In the genomic region with DNA sequence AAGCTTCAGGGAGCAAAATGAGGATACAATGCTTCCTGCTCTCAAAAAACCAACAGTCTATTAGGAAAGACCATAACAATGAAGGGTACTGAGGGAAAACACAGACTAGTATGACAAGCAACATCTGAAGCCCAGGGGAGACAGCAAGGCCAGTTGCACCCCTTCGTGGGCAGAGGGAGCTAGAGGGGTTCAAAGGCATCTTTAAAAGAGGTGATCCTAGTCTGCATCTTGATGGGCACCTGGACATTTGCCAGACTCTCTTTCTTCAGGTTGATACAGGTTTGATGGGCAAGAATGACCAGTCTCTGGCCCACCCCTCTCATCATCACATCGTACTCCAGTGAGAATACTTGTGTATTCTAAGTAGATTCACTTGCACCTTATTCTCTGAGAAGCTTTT, we compare ENCODE assay signal across 8 cellular contexts.
DNase-seq lines count a peak whose midpoint lies in the region; ATAC-seq and TF ChIP-seq lines count a peak whose summit lies in the region.

No MANE protein-coding gene starts in this region.

- H3K27me3 ChIP-seq in left ventricle myocardium inferior (ENCODE audit: low read depth): no peaks in the 10 kb centered on the region
- no peaks in the 10 kb centered on the region for H3K27me3 ChIP-seq in right atrium auricular region
- no peaks in the 10 kb centered on the region for H3K27me3 ChIP-seq in thyroid gland
- H3K27me3 ChIP-seq in neuronal stem cell (ENCODE audit: control insufficient read depth in 3 of 3, insufficient read depth in 3 of 3, low read depth in 1 of 3, low read length in 3 of 3): no peaks in the 10 kb centered on the region

- no peak overlapping the region for H2BK15ac ChIP-seq in neuronal stem cell (ENCODE audit: low read length)

- H3K23ac ChIP-seq in neuronal stem cell (ENCODE audit: low read depth, low read length, poor library complexity): no peak overlapping the region

- intact Hi-C loops in left ventricle myocardium inferior (cut with micrococcal nuclease): loop anchor here (10.0 kb wide), 1 partner anchor 178 kb away; the partner anchor contains the start of gene VAV3
- intact Hi-C loops in dendritic cell treated with granulocyte-macrophage colony-stimulating factor and Interleukin-4, amounts not matched to agents 40 ng/mL and 50 ng/mL, for 4 days (cut with micrococcal nuclease): loop anchor here (5.0 to 10.0 kb wide), 3 partner anchors 90 to 408 kb away; no protein-coding TSS in a partner anchor
- intact Hi-C loops in thyroid gland (cut with DNase I): loop anchor here (10.0 kb wide), 1 partner anchor 48 kb away; no protein-coding TSS in a partner anchor

- H3K4ac ChIP-seq in neuronal stem cell (ENCODE audit: low read length): no peak overlapping the region

- H3K4me1 Mint-ChIP-seq in dendritic cell treated with granulocyte-macrophage colony-stimulating factor and Interleukin-4, amounts not matched to agents 40 ng/mL and 50 ng/mL, for 4 days (ENCODE audit: low read depth): peaks cover 62% of the 10 kb centered on the region

- no peaks in the 10 kb centered on the region for H3K79me1 ChIP-seq in neuronal stem cell (ENCODE audit: low read depth, low read length)

- no peak overlapping the region for H3K18ac ChIP-seq in neuronal stem cell (ENCODE audit: low read length)

- no peak overlapping the region for H2BK12ac ChIP-seq in neuronal stem cell (ENCODE audit: low read length)

- H3K36me3 Mint-ChIP-seq in dendritic cell treated with granulocyte-macrophage colony-stimulating factor and Interleukin-4, amounts not matched to agents 40 ng/mL and 50 ng/mL, for 4 days (ENCODE audit: low read depth): no peaks in the 10 kb centered on the region

- H3K36me3 ChIP-seq in left ventricle myocardium inferior (no peaks in the 10 kb centered on the region), right atrium auricular region (no peaks in the 10 kb centered on the region), thyroid gland (no peaks in the 10 kb centered on the region), neuronal stem cell (replicated peaks in 1 of 2; ENCODE audit: control insufficient read depth in 2 of 2, insufficient read depth in 2 of 2, low read length in 2 of 2) (no peaks in the 10 kb centered on the region)

- H2AFZ ChIP-seq in neuronal stem cell (ENCODE audit: low read length): no peak overlapping the region

- H3K4me3 ChIP-seq in left ventricle myocardium inferior (no peak overlapping the region), right atrium auricular region (no peak overlapping the region), thyroid gland (replicated peaks in 1 of 3) (no peak overlapping the region), neuronal stem cell (ENCODE audit: low read length in 2 of 2) (no peak overlapping the region)

- no peak overlapping the region for H2BK120ac ChIP-seq in neuronal stem cell (ENCODE audit: low read depth, low read length)

- no peak overlapping the region for H2BK5ac ChIP-seq in neuronal stem cell (ENCODE audit: low read length)

- H3K9me3 Mint-ChIP-seq in dendritic cell treated with granulocyte-macrophage colony-stimulating factor and Interleukin-4, amounts not matched to agents 40 ng/mL and 50 ng/mL, for 4 days: no peaks in the 10 kb centered on the region

- TF ChIP-seq POLR2A in thyroid gland (IDR thresholded peaks at IDR 0.05): no peak

- 29 to 34% methylated on average over 2 of the region's 2 CpGs for WGBS in thyroid gland, 2 donors
- no CpG with 5 or more reads among the region's 2 CpGs for WGBS in neuronal stem cell (ENCODE audit: extremely low coverage in 2 of 2, insufficient read length in 2 of 2, insufficient replicate concordance in 1 of 2), 2 donors

- H3K4me1 ChIP-seq in left ventricle myocardium inferior: peaks cover 36% of the 10 kb centered on the region
- peaks cover 0 to 17% of the 10 kb centered on the region in 2 donors for H3K4me1 ChIP-seq in right atrium auricular region
- H3K4me1 ChIP-seq in thyroid gland: peaks cover 32 to 46% of the 10 kb centered on the region in 2 donors
- peaks cover 0 to 3% of the 10 kb centered on the region in 2 donors for H3K4me1 ChIP-seq in neuronal stem cell (ENCODE audit: control insufficient read depth in 2 of 2, insufficient read depth in 1 of 2, low read depth in 1 of 2, low read length in 2 of 2)

- H3K9me3 ChIP-seq in left ventricle myocardium inferior (replicated peaks): no peaks in the 10 kb centered on the region
- H3K9me3 ChIP-seq in right atrium auricular region: no peaks in the 10 kb centered on the region
- H3K9me3 ChIP-seq in thyroid gland: no peaks in the 10 kb centered on the region
- H3K9me3 ChIP-seq in neuronal stem cell (replicated peaks in 1 of 2; ENCODE audit: control insufficient read depth in 2 of 2, insufficient read depth in 1 of 2, low read depth in 1 of 2, low read length in 2 of 2): no peaks in the 10 kb centered on the region

- no peaks in the 10 kb centered on the region for H3K27me3 Mint-ChIP-seq in dendritic cell treated with granulocyte-macrophage colony-stimulating factor and Interleukin-4, amounts not matched to agents 40 ng/mL and 50 ng/mL, for 4 days

- no peak overlapping the region for H3K14ac ChIP-seq in neuronal stem cell (ENCODE audit: low read length)

- TF ChIP-seq CTCF in left ventricle myocardium inferior (IDR thresholded peaks at IDR 0.05; ENCODE audit: borderline replicate concordance) (no peak), right atrium auricular region (IDR thresholded peaks at IDR 0.05) (no peak), thyroid gland (IDR thresholded peaks at IDR 0.05) (peak in 1 of 6 experiments; percentile 4)

- no peak overlapping the region for H3K9ac ChIP-seq in neuronal stem cell (ENCODE audit: low read depth, low read length, poor library complexity)

- no peak for ATAC-seq in HG02759 (IDR thresholded peaks at IDR 0.05; ENCODE audit: unreplicated experiment)

- no peak overlapping the region for H4K91ac ChIP-seq in neuronal stem cell (ENCODE audit: low read depth, low read length, poor library complexity)

- peak overlapping the region; percentile 64 for H3K27ac Mint-ChIP-seq in dendritic cell treated with granulocyte-macrophage colony-stimulating factor and Interleukin-4, amounts not matched to agents 40 ng/mL and 50 ng/mL, for 4 days

- no peak for DNase-seq in left ventricle myocardium inferior
- no peak for DNase-seq in right atrium auricular region (ENCODE audit: low spot score)
- DNase-seq in NCI-H345 (lab: John Stamatoyannopoulos, UW): peak; percentile 88
- DNase-seq in thyroid gland: peak; percentile 47 to 50
- no peak for DNase-seq in neuronal stem cell (ENCODE audit: low spot score)
- DNase-seq in NCI-H146 (lab: John Stamatoyannopoulos, UW): no peak

- H3K27ac ChIP-seq in left ventricle myocardium inferior (replicated peaks): peak overlapping the region; percentile 29
- no peak overlapping the region for H3K27ac ChIP-seq in right atrium auricular region
- peak overlapping the region; percentile 2 to 47 (median 30) for H3K27ac ChIP-seq in thyroid gland
- H3K27ac ChIP-seq in neuronal stem cell (replicated peaks; ENCODE audit: low read length): no peak overlapping the region

- H3K4me2 ChIP-seq in neuronal stem cell (ENCODE audit: insufficient read depth, low read length, poor library complexity, severe bottlenecking): no peak overlapping the region

- no peak overlapping the region for H2AK5ac ChIP-seq in neuronal stem cell (ENCODE audit: low read depth, low read length)

- no peak overlapping the region for H3K4me3 Mint-ChIP-seq in dendritic cell treated with granulocyte-macrophage colony-stimulating factor and Interleukin-4, amounts not matched to agents 40 ng/mL and 50 ng/mL, for 4 days

- H4K8ac ChIP-seq in neuronal stem cell (ENCODE audit: low read depth, low read length): no peak overlapping the region

Comparison
In these comparisons a context has a peak if more than half of its experiments do, and no peak if none do; other contexts are left out.
1. H3K27ac ChIP-seq: peak in left ventricle myocardium inferior (single experiment) and thyroid gland (3 of 3); none in right atrium auricular region (0 of 2) and neuronal stem cell (single experiment).
2. DNase-seq: peak in NCI-H345 (single experiment) and thyroid gland (2 of 2); none in left ventricle myocardium inferior (single experiment), right atrium auricular region (single experiment), neuronal stem cell (single experiment) and NCI-H146 (single experiment).